12 cellular contexts compared by ENCODE assay signal in the genomic region with DNA sequence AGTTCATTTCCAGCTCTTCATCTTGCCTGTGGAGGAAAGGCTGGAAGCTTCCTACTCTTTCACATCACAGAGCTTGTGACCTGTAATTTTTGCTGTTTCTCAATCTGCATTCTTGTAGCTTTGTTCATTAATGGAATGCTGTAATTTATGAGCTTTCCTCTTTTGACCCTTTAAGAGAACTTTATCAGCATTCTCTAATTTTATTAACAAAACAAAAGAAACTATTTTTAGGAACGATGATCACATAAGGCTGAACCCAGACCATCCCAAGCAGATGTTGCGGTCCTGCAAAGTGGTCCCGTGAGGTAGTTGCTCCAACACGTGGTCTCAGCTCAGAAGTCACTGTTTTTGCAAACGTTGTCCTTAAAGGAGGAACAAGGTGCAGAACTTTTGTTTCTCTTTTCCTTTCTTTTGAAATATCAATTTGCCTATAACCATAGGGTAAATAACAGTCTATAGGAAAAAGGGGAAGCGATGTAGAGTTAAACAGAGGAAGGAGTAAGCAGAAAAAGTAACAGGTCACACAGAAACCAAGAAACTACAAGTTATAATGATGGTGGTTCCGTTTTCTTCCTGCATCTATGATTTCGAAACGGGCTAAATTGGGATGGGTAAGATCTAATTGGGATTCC.
A peak's percentile ranks its signal among the peaks of the same experiment; 100 is the strongest.
DNase-seq lines count a peak whose midpoint lies in the region; ATAC-seq and TF ChIP-seq lines count a peak whose summit lies in the region.
"Had no signal": no experiment of that assay in that cellular context is flagged by ENCODE, and none has a peak within 500 bp of the region (broad histone marks: within the 10 kb centered on the region; RNA-seq: fewer than 3 reads in every experiment).

No MANE protein-coding gene starts in this region.

- H3K4me3 ChIP-seq in OCI-LY1 (ENCODE audit: low read depth, low read length, poor library complexity, severe bottlenecking): peak overlapping the region; percentile 35

- DNase-seq in mesothelial cell of epicardium (ENCODE audit: low spot score in 2 of 2, unreplicated experiment in 2 of 2) (no peak), GM19238 (ENCODE audit: insufficient read length, low spot score) (no peak), anterior cingulate cortex (lab: John Stamatoyannopoulos, UW) (no peak), midbrain (lab: John Stamatoyannopoulos, UW) (no peak), inferior parietal cortex (ENCODE audit: extremely low spot score) (no peak)
- DNase-seq: NCI-H1105, nucleus accumbens, substantia nigra had no signal

- TF ChIP-seq POLR2A in GM18505 (IDR thresholded peaks at IDR 0.05; ENCODE audit: borderline replicate concordance, extremely low read depth, insufficient read depth, insufficient read length): no peak

- H2AFZ ChIP-seq in OCI-LY1 (ENCODE audit: low read length): no peak overlapping the region

- no peaks in the 10 kb centered on the region for H3K9me3 Mint-ChIP-seq in mesothelial cell of epicardium
- H3K9me3 Mint-ChIP-seq: endodermal cell had no signal

- peak; percentile 59 for ATAC-seq in GM18505 (IDR thresholded peaks at IDR 0.05; ENCODE audit: unreplicated experiment)
- ATAC-seq in HG02678 (IDR thresholded peaks at IDR 0.05; ENCODE audit: unreplicated experiment): peak; percentile 68

- H3F3A ChIP-seq in OCI-LY1 (ENCODE audit: insufficient read depth, low read length): 0 out of 2 replicates have a peak, but pooled peaks cover 3% of the 10 kb centered on the region

- H3K9me2 ChIP-seq in OCI-LY1 (ENCODE audit: low read depth, low read length): no peaks in the 10 kb centered on the region

- peak overlapping the region; percentile 13 for H3K27ac Mint-ChIP-seq in mesothelial cell of epicardium
- H3K27ac Mint-ChIP-seq: endodermal cell had no signal

- peak overlapping the region; percentile 55 for H3K9ac ChIP-seq in OCI-LY1 (ENCODE audit: low read length)

- no peaks in the 10 kb centered on the region for H3K9me3 ChIP-seq in OCI-LY1 (ENCODE audit: low read length)

- H3K4me2 ChIP-seq in OCI-LY1 (ENCODE audit: low read length): peak overlapping the region; percentile 66

- no peaks in the 10 kb centered on the region for H3K36me3 Mint-ChIP-seq in mesothelial cell of epicardium

- TF ChIP-seq CTCF in OCI-LY1 (IDR thresholded peaks at IDR 0.05; ENCODE audit: low read length) (no peak), mesothelial cell of epicardium (IDR thresholded peaks at IDR 0.05; ENCODE audit: unreplicated experiment) (no peak)

- peak overlapping the region; percentile 88 for H3K27ac ChIP-seq in OCI-LY1 (ENCODE audit: low read depth, low read length, poor library complexity, severe bottlenecking)

- H3K4me1 ChIP-seq in OCI-LY1 (ENCODE audit: insufficient read depth, low read length, severe bottlenecking): peaks cover 61% of the 10 kb centered on the region

- H3K4me1 Mint-ChIP-seq in mesothelial cell of epicardium: peaks cover 21% of the 10 kb centered on the region

- no peaks in the 10 kb centered on the region for H3K27me3 ChIP-seq in OCI-LY1 (ENCODE audit: insufficient read depth, low read length)

- H3K4me3 Mint-ChIP-seq in mesothelial cell of epicardium: no peak overlapping the region
- H3K4me3 Mint-ChIP-seq: endodermal cell had no signal

- no peaks in the 10 kb centered on the region for H3K36me3 ChIP-seq in OCI-LY1 (ENCODE audit: insufficient read depth, low read length)

- H3K79me2 ChIP-seq in OCI-LY1 (ENCODE audit: insufficient read depth, low read length): no peaks in the 10 kb centered on the region

- no peaks in the 10 kb centered on the region for H3K27me3 Mint-ChIP-seq in mesothelial cell of epicardium (ENCODE audit: low read depth)

- no peaks in the 10 kb centered on the region for H4K20me1 ChIP-seq in OCI-LY1 (ENCODE audit: insufficient read depth, low read length)
